14 cellular contexts compared by ENCODE assay signal in genomic region chr2:231765496-231765929, GRCh38. TPM values are rescaled to one million over a fixed set of nuclear protein-coding genes. Genes with fewer than 3 reads are reported as not detected.
DNase-seq lines count a peak whose midpoint lies in the region; ATAC-seq and TF ChIP-seq lines count a peak whose summit lies in the region.
"Had no signal": no experiment of that assay in that cellular context is flagged by ENCODE, and none has a peak within 500 bp of the region (broad histone marks: within the 10 kb centered on the region; RNA-seq: fewer than 3 reads in every experiment).

No MANE protein-coding gene starts in this region.

- no peak overlapping the region for H3K4me3 ChIP-seq in tibial artery
- H3K4me3 ChIP-seq: transverse colon had no signal

- no peaks in the 10 kb centered on the region for H3K36me3 ChIP-seq in tibial artery
- H3K36me3 ChIP-seq: transverse colon had no signal

- H3K4me1 ChIP-seq in tibial artery: no peaks in the 10 kb centered on the region
- H3K4me1 ChIP-seq: transverse colon had no signal

- intact Hi-C loops in tibial artery (cut with DNase I; ENCODE audit: low total_unique reads): no loop called here

- no peaks in the 10 kb centered on the region for H3K9me3 Mint-ChIP-seq in activated T-cell treated with anti-CD3 and anti-CD28 coated beads, Interleukin-2, amount 50 U/mL, for 24 hours
- no peaks in the 10 kb centered on the region for H3K9me3 Mint-ChIP-seq in activated CD8-positive, alpha-beta T cell treated with anti-CD3 and anti-CD28 coated beads, Interleukin-2, amount 10 ng/mL, durations not matched to agents 7 days and 5 days (ENCODE audit: insufficient read depth)
- H3K9me3 Mint-ChIP-seq in stimulated activated effector memory CD8-positive, alpha-beta T cell treated with anti-CD3 and anti-CD28 coated beads, Interleukin-12 subunit alpha, Interleukin-12 subunit beta, amount 100 ng/mL, for 72 hours: no peaks in the 10 kb centered on the region
- H3K9me3 Mint-ChIP-seq in endothelial cell (ENCODE audit: unreplicated experiment): no peaks in the 10 kb centered on the region

- no peak for DNase-seq in activated T-cell treated with anti-CD3 and anti-CD28 coated beads, Interleukin-2, amount 50 U/mL, for 24 hours
- no peak for DNase-seq in activated T-cell treated with anti-CD3 and anti-CD28 coated beads, Interleukin-2, amount 50 U/mL, for 1 hour
- DNase-seq in activated CD8-positive, alpha-beta T cell treated with anti-CD3 and anti-CD28 coated beads, Interleukin-2, amount 10 ng/mL, durations not matched to agents 7 days and 5 days: no peak
- no peak for DNase-seq in stimulated activated effector memory CD8-positive, alpha-beta T cell treated with anti-CD3 and anti-CD28 coated beads, Interleukin-12 subunit alpha, Interleukin-12 subunit beta, amount 100 ng/mL, for 72 hours (ENCODE audit: low spot score in 2 of 2)
- no peak for DNase-seq in endothelial cell (ENCODE audit: low spot score)
- no peak for DNase-seq in tibial artery
- DNase-seq: activated CD4-positive, alpha-beta T cell treated with anti-CD3 and anti-CD28 coated beads for 1 hour; dermis blood vessel endothelial cell; NCI-H1694 treated with DMSO at 0.1 percent for 48 hours; NK-92 treated with Interleukin-12 subunit alpha and Interleukin-12 subunit beta, amount 100 ng/mL, for 24 hours; right cardiac atrium; transverse colon had no signal

- H3K27me3 ChIP-seq in tibial artery: no peaks in the 10 kb centered on the region
- H3K27me3 ChIP-seq: transverse colon had no signal

- peak overlapping the region; percentile 42 for H3K27ac Mint-ChIP-seq in activated T-cell treated with anti-CD3 and anti-CD28 coated beads, Interleukin-2, amount 50 U/mL, for 24 hours
- H3K27ac Mint-ChIP-seq in activated CD8-positive, alpha-beta T cell treated with anti-CD3 and anti-CD28 coated beads, Interleukin-2, amount 10 ng/mL, durations not matched to agents 7 days and 5 days: peak overlapping the region; percentile 54
- H3K27ac Mint-ChIP-seq in stimulated activated effector memory CD8-positive, alpha-beta T cell treated with anti-CD3 and anti-CD28 coated beads, Interleukin-12 subunit alpha, Interleukin-12 subunit beta, amount 100 ng/mL, for 72 hours: peak overlapping the region; percentile 5
- H3K27ac Mint-ChIP-seq in endothelial cell (ENCODE audit: unreplicated experiment): no peak overlapping the region

- peak; percentile 59 for ATAC-seq in HG02981 (IDR thresholded peaks at IDR 0.05; ENCODE audit: unreplicated experiment)
- ATAC-seq in activated CD8-positive, alpha-beta T cell treated with anti-CD3 and anti-CD28 coated beads, Interleukin-2, amount 10 ng/mL, durations not matched to agents 7 days and 5 days: peak; percentile 42
- peak; percentile 67 for ATAC-seq in stimulated activated effector memory CD8-positive, alpha-beta T cell treated with anti-CD3 and anti-CD28 coated beads, Interleukin-12 subunit alpha, Interleukin-12 subunit beta, amount 100 ng/mL, for 72 hours
- no peak for ATAC-seq in GM18867 (IDR thresholded peaks at IDR 0.05; ENCODE audit: unreplicated experiment)
- ATAC-seq: right cardiac atrium had no signal

- no peaks in the 10 kb centered on the region for H3K27me3 Mint-ChIP-seq in activated T-cell treated with anti-CD3 and anti-CD28 coated beads, Interleukin-2, amount 50 U/mL, for 24 hours
- no peaks in the 10 kb centered on the region for H3K27me3 Mint-ChIP-seq in activated CD8-positive, alpha-beta T cell treated with anti-CD3 and anti-CD28 coated beads, Interleukin-2, amount 10 ng/mL, durations not matched to agents 7 days and 5 days (ENCODE audit: low read depth)
- no peaks in the 10 kb centered on the region for H3K27me3 Mint-ChIP-seq in endothelial cell (ENCODE audit: unreplicated experiment)

- H3K4me3 Mint-ChIP-seq in activated T-cell treated with anti-CD3 and anti-CD28 coated beads, Interleukin-2, amount 50 U/mL, for 24 hours: no peak overlapping the region
- H3K4me3 Mint-ChIP-seq in activated CD8-positive, alpha-beta T cell treated with anti-CD3 and anti-CD28 coated beads, Interleukin-2, amount 10 ng/mL, durations not matched to agents 7 days and 5 days: no peak overlapping the region
- no peak overlapping the region for H3K4me3 Mint-ChIP-seq in stimulated activated effector memory CD8-positive, alpha-beta T cell treated with anti-CD3 and anti-CD28 coated beads, Interleukin-12 subunit alpha, Interleukin-12 subunit beta, amount 100 ng/mL, for 72 hours
- no peak overlapping the region for H3K4me3 Mint-ChIP-seq in endothelial cell (ENCODE audit: unreplicated experiment)

- POLR2A ChIA-PET in activated CD8-positive, alpha-beta T cell treated with anti-CD3 and anti-CD28 coated beads, Interleukin-2, amount 10 ng/mL, durations not matched to agents 7 days and 5 days (lab: Charles Lee): interaction anchor here (0.6 kb wide), 1 partner anchor 22 kb away, joined by 3 read pairs; no protein-coding TSS in a partner anchor

- no peaks in the 10 kb centered on the region for H3K9me3 ChIP-seq in tibial artery
- H3K9me3 ChIP-seq: transverse colon had no signal

- CTCF ChIA-PET in activated CD8-positive, alpha-beta T cell treated with anti-CD3 and anti-CD28 coated beads, Interleukin-2, amount 10 ng/mL, durations not matched to agents 7 days and 5 days (lab: Charles Lee): interaction anchor here (1.2 kb wide), 2 partner anchors 48 to 52 kb away, joined by 3 read pairs; no protein-coding TSS in a partner anchor

- peaks cover 22% of the 10 kb centered on the region for H3K4me1 Mint-ChIP-seq in activated T-cell treated with anti-CD3 and anti-CD28 coated beads, Interleukin-2, amount 50 U/mL, for 24 hours (ENCODE audit: low read depth)
- H3K4me1 Mint-ChIP-seq in activated CD8-positive, alpha-beta T cell treated with anti-CD3 and anti-CD28 coated beads, Interleukin-2, amount 10 ng/mL, durations not matched to agents 7 days and 5 days (ENCODE audit: low read depth): peaks cover 36% of the 10 kb centered on the region
- H3K4me1 Mint-ChIP-seq in stimulated activated effector memory CD8-positive, alpha-beta T cell treated with anti-CD3 and anti-CD28 coated beads, Interleukin-12 subunit alpha, Interleukin-12 subunit beta, amount 100 ng/mL, for 72 hours: peaks cover 16% of the 10 kb centered on the region
- H3K4me1 Mint-ChIP-seq in endothelial cell (ENCODE audit: unreplicated experiment): peaks cover 9% of the 10 kb centered on the region

- H3K27ac ChIP-seq in tibial artery: no peak overlapping the region
- H3K27ac ChIP-seq: transverse colon had no signal

- peaks cover 6% of the 10 kb centered on the region for H3K36me3 Mint-ChIP-seq in activated T-cell treated with anti-CD3 and anti-CD28 coated beads, Interleukin-2, amount 50 U/mL, for 24 hours (ENCODE audit: low read depth)
- no peaks in the 10 kb centered on the region for H3K36me3 Mint-ChIP-seq in activated CD8-positive, alpha-beta T cell treated with anti-CD3 and anti-CD28 coated beads, Interleukin-2, amount 10 ng/mL, durations not matched to agents 7 days and 5 days (ENCODE audit: low read depth)
- H3K36me3 Mint-ChIP-seq in stimulated activated effector memory CD8-positive, alpha-beta T cell treated with anti-CD3 and anti-CD28 coated beads, Interleukin-12 subunit alpha, Interleukin-12 subunit beta, amount 100 ng/mL, for 72 hours: no peaks in the 10 kb centered on the region
- H3K36me3 Mint-ChIP-seq in endothelial cell (ENCODE audit: low read depth, unreplicated experiment): no peaks in the 10 kb centered on the region

- TF ChIP-seq CTCF in endothelial cell (IDR thresholded peaks at IDR 0.05; ENCODE audit: unreplicated experiment) (no peak), tibial artery (IDR thresholded peaks at IDR 0.05) (no peak)

RNA-seq across cellular contexts. Expression of gene PDE6D, which starts 15.6 kb away (rescaled TPM):
- 10 to 100 TPM; 31.9 to 35.1 TPM for total RNA-seq in activated CD8-positive, alpha-beta T cell treated with anti-CD3 and anti-CD28 coated beads, Interleukin-2, amount 10 ng/mL, durations not matched to agents 7 days and 5 days
- total RNA-seq in endothelial cell (ENCODE audit: unreplicated experiment): 29.3 TPM

RNA-seq across cellular contexts. Expression of gene COPS7B, which starts 20.7 kb away (rescaled TPM):
- total RNA-seq in activated CD8-positive, alpha-beta T cell treated with anti-CD3 and anti-CD28 coated beads, Interleukin-2, amount 10 ng/mL, durations not matched to agents 7 days and 5 days: 10 to 100 TPM; 47.5 to 47.7 TPM
- 55.6 TPM for total RNA-seq in endothelial cell (ENCODE audit: unreplicated experiment)

RNA-seq across cellular contexts. Expression of gene PTMA, which starts 57.2 kb away (rescaled TPM):
- total RNA-seq in activated CD8-positive, alpha-beta T cell treated with anti-CD3 and anti-CD28 coated beads, Interleukin-2, amount 10 ng/mL, durations not matched to agents 7 days and 5 days: 1,000 to 10,000 TPM; 1,769 to 1,842 TPM
- 592 TPM for total RNA-seq in endothelial cell (ENCODE audit: unreplicated experiment)
